8 cellular contexts compared by ENCODE assay signal in the genomic region with DNA sequence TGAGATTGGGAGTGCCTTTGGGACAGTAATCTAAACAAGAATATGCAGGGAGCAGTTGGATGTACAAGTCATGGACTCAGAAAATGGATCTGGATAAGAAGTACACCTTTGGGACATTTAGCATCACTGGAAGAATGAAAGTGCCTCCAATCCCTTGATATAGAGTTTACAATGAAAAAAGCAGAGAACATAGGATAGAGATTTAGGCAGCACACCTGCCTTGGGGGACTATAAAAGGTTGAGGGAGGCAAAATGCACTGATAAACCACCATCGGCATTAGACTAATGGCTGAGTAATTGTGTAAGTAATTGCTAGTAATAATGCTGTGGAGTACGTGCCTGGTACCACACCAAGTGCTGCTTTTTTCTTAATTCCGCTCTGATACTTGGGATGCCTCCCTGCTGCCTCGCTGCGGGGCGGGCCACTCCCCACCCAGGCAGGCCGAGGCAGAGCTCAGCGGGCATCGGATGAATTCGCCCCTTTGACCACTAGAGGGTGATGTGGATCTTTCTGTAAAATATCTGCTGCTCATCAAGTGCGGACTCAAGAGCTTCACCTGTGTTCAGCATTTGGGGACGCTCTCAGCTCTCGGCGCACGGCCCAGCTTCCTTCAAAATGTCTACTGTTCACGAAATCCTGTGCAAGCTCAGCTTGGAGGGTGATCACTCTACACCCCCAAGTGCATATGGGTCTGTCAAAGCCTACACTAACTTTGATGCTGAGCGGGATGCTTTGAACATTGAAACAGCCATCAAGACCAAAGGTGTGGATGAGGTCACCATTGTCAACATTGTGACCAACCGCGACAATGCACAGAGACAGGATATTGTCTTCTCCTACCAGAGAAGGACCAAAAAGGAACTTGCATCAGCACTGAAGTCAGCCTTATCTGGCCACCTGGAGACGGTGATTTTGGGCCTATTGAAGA.
A peak's percentile ranks its signal among the peaks of the same experiment; 100 is the strongest.
DNase-seq lines count a peak whose midpoint lies in the region; ATAC-seq, FAIRE-seq and TF ChIP-seq lines count a peak whose summit lies in the region.

No MANE protein-coding gene starts in this region.

- peak; percentile 75 for TF ChIP-seq CTCF in astrocyte (IDR thresholded peaks at IDR 0.05; ENCODE audit: insufficient read depth, low read depth, low read length)
- TF ChIP-seq CTCF in smooth muscle cell (IDR thresholded peaks at IDR 0.05; ENCODE audit: borderline replicate concordance, insufficient read depth, poor library complexity, severe bottlenecking), result peak; percentile 84

- H3K9me3 Mint-ChIP-seq in astrocyte (ENCODE audit: unreplicated experiment), result no peaks in the 10 kb centered on the region

- H3K27me3 Mint-ChIP-seq in astrocyte (ENCODE audit: low read depth, unreplicated experiment), result peaks cover 6% of the 10 kb centered on the region

- no peaks in the 10 kb centered on the region for H4K20me1 ChIP-seq in astrocyte (ENCODE audit: insufficient read depth, low read length)
- no peaks in the 10 kb centered on the region for H4K20me1 ChIP-seq in smooth muscle cell (ENCODE audit: low read depth)

- H2AFZ ChIP-seq in astrocyte (ENCODE audit: low read depth, low read length), result peak overlapping the region; percentile 34
- no peak overlapping the region for H2AFZ ChIP-seq in smooth muscle cell (ENCODE audit: low read depth)

- H3K27ac ChIP-seq in astrocyte (ENCODE audit: low read depth, low read length), result no peak overlapping the region
- no peak overlapping the region for H3K27ac ChIP-seq in smooth muscle cell (ENCODE audit: low read depth)

- H3K27ac Mint-ChIP-seq in astrocyte (ENCODE audit: unreplicated experiment), result no peak overlapping the region

- H3K36me3 ChIP-seq in astrocyte (ENCODE audit: insufficient read depth, low read length) (no peaks in the 10 kb centered on the region), smooth muscle cell (ENCODE audit: low read depth) (no peaks in the 10 kb centered on the region)

- H3K9me3 ChIP-seq in astrocyte (ENCODE audit: insufficient read depth, low read depth, low read length) (no peaks in the 10 kb centered on the region), smooth muscle cell (replicated peaks; ENCODE audit: low read depth) (no peaks in the 10 kb centered on the region)

- H3K9ac ChIP-seq in astrocyte (ENCODE audit: low read length) (no peak overlapping the region), smooth muscle cell (ENCODE audit: low read depth) (no peak overlapping the region)

- no peaks in the 10 kb centered on the region for H3K79me2 ChIP-seq in astrocyte (ENCODE audit: insufficient read depth, low read length)
- H3K79me2 ChIP-seq in smooth muscle cell (ENCODE audit: low read depth), result no peaks in the 10 kb centered on the region

- DNase-seq in DMS79 (lab: John Stamatoyannopoulos, UW) (peak; percentile 41), HCEC 1CT (peak; percentile 43), NCI-H1436 treated with DMSO at 0.1 percent for 48 hours (lab: John Stamatoyannopoulos, UW) (peak; percentile 5), T-helper 9 cell (peak; percentile 47), astrocyte (ENCODE audit: low read depth) (peak; percentile 33), hypothalamus (lab: John Stamatoyannopoulos, UW) (peak in 45 of 51 donors; percentile 5 to 78 (median 29)), smooth muscle cell (lab: John Stamatoyannopoulos, UW; ENCODE audit: unreplicated experiment) (peak; percentile 21)

- peaks cover 2% of the 10 kb centered on the region for H3K27me3 ChIP-seq in astrocyte (ENCODE audit: insufficient read depth, low read length)
- H3K27me3 ChIP-seq in smooth muscle cell (ENCODE audit: low read depth), result no peaks in the 10 kb centered on the region

- FAIRE-seq in astrocyte (lab: Jason Lieb, UNC), result peak; percentile 71

- H3K4me1 ChIP-seq in astrocyte (ENCODE audit: insufficient read depth, low read length) (peaks cover 8% of the 10 kb centered on the region), smooth muscle cell (ENCODE audit: low read depth) (peaks cover 8% of the 10 kb centered on the region)

- no peak overlapping the region for H3K4me3 Mint-ChIP-seq in astrocyte (ENCODE audit: unreplicated experiment)

- peaks cover 22% of the 10 kb centered on the region for H3K4me1 Mint-ChIP-seq in astrocyte (ENCODE audit: low read depth, unreplicated experiment)

- no peak for ATAC-seq in HG03457 (IDR thresholded peaks at IDR 0.05; ENCODE audit: unreplicated experiment)

- H3K4me3 ChIP-seq in astrocyte (ENCODE audit: insufficient read depth, low read depth, low read length) (no peak overlapping the region), smooth muscle cell (no peak overlapping the region)

- H3K4me2 ChIP-seq in astrocyte (ENCODE audit: low read length) (no peak overlapping the region), smooth muscle cell (no peak overlapping the region)

- no peaks in the 10 kb centered on the region for H3K36me3 Mint-ChIP-seq in astrocyte (ENCODE audit: low read depth, unreplicated experiment)

- 30% methylated on average over 20 of the region's 20 CpGs for WGBS in smooth muscle cell (ENCODE audit: low lambda C conversion rate)

- H3F3A ChIP-seq in smooth muscle cell (ENCODE audit: low read depth), result peaks cover 8% of the 10 kb centered on the region
